In the genomic region with DNA sequence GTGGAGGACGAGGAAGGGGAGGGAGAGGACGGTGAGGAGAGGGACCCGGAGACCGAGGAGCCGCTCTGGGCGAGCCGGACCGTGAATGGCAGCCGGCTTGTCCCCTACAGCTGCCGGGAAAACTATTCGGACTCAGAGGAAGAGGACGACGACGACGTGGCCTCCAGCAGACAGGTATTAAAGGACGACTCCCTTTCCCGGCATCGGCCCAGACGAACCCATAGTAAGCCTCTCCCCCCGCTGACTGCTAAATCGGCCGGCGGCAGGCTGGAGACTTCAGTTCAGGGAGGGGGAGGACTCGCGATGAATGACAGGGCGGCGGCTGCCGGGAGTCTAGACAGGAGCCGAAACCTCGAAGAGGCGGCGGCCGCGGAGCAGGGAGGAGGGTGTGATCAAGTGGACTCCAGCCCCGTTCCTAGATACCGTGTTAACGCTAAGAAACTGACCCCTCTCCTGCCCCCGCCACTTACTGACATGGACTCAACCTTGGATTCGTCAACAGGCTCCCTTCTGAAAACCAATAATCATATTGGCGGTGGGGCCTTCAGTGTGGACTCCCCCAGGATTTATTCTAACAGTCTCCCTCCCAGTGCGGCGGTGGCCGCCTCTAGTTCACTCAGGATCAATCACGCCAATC, we compare ENCODE assay signal across 9 cellular contexts. TPM values are rescaled to one million over a fixed set of nuclear protein-coding genes. Genes with fewer than 3 reads are reported as not detected.
DNase-seq lines count a peak whose midpoint lies in the region; ATAC-seq and TF ChIP-seq lines count a peak whose summit lies in the region.
"Had no signal": no experiment of that assay in that cellular context is flagged by ENCODE, and none has a peak within 500 bp of the region (broad histone marks: within the 10 kb centered on the region; RNA-seq: fewer than 3 reads in every experiment).

No MANE protein-coding gene starts in this region.

- H3K4me1 ChIP-seq in PC-9 (replicated peaks; ENCODE audit: insufficient read depth) = peaks cover 45% of the 10 kb centered on the region
- peaks cover 23% of the 10 kb centered on the region for H3K4me1 ChIP-seq in foreskin keratinocyte
- H3K4me1 ChIP-seq in neuronal stem cell (ENCODE audit: control insufficient read depth in 2 of 2, insufficient read depth in 1 of 2, low read depth in 1 of 2, low read length in 2 of 2) = peaks cover 5 to 16% of the 10 kb centered on the region in 2 donors

- H3K79me1 ChIP-seq in neuronal stem cell (ENCODE audit: low read depth, low read length) = no peaks in the 10 kb centered on the region

- no CpG with 5 or more reads among the region's 44 CpGs for WGBS in neuronal stem cell (ENCODE audit: extremely low coverage in 2 of 2, insufficient read length in 2 of 2, insufficient replicate concordance in 1 of 2), 2 donors

- CTCF ChIA-PET in BJ (lab: Yijun Ruan, JAX) = interaction anchor here (0.6 kb wide), 1 partner anchor 65 kb away, joined by 3 read pairs; no protein-coding TSS in a partner anchor
- CTCF ChIA-PET in PC-9 (lab: Charles Lee) = no interaction called here

- peaks cover 43% of the 10 kb centered on the region for H4K20me1 ChIP-seq in PC-9 (ENCODE audit: insufficient read depth)

- DNase-seq in BJ (ENCODE audit: low read depth) (no peak), PC-9 (peak in 1 of 2 experiments; percentile 52), foreskin keratinocyte (peak; percentile 40 to 63), neuronal stem cell (ENCODE audit: low spot score) (peak; percentile 54), superior temporal gyrus (ENCODE audit: extremely low spot score) (peak; percentile 32)
- DNase-seq in activated T-helper 9 cell treated with anti-CD3 and anti-CD28 coated beads, Interleukin-2, amount 50 U/mL, for 16 hours (ENCODE audit: low read depth) = peak; percentile 45

- H3K23ac ChIP-seq in neuronal stem cell (ENCODE audit: low read depth, low read length, poor library complexity) = no peak overlapping the region

- no peak overlapping the region for H4K91ac ChIP-seq in neuronal stem cell (ENCODE audit: low read depth, low read length, poor library complexity)

- H3K18ac ChIP-seq in neuronal stem cell (ENCODE audit: low read length) = peak overlapping the region; percentile 94

- H3K9me3 ChIP-seq in PC-9 (ENCODE audit: insufficient read depth, low read depth) (no peaks in the 10 kb centered on the region), neuronal stem cell (replicated peaks in 1 of 2; ENCODE audit: control insufficient read depth in 2 of 2, insufficient read depth in 1 of 2, low read depth in 1 of 2, low read length in 2 of 2) (no peaks in the 10 kb centered on the region)

- peak overlapping the region; percentile 84 for H3K9ac ChIP-seq in neuronal stem cell (ENCODE audit: low read depth, low read length, poor library complexity)

- H3K79me2 ChIP-seq in PC-9 (ENCODE audit: low read depth) = peaks cover 58% of the 10 kb centered on the region

- intact Hi-C loops in PC-9 (cut with micrococcal nuclease; ENCODE audit: unreplicated experiment) = no loop called here

- H3F3A ChIP-seq in PC-9 (ENCODE audit: insufficient read depth, low read depth) = no peaks in the 10 kb centered on the region

- H2AFZ ChIP-seq in PC-9 = peak overlapping the region; percentile 99
- peak overlapping the region; percentile 96 for H2AFZ ChIP-seq in neuronal stem cell (ENCODE audit: low read length)

- H3K4me2 ChIP-seq in PC-9 (peak overlapping the region; percentile 96), neuronal stem cell (ENCODE audit: insufficient read depth, low read length, poor library complexity, severe bottlenecking) (peak overlapping the region; percentile 97)

- H3K27me3 ChIP-seq in BJ (ENCODE audit: control insufficient read depth, insufficient read depth, low read length) (no peaks in the 10 kb centered on the region), PC-9 (ENCODE audit: insufficient read depth, low read depth) (no peaks in the 10 kb centered on the region), foreskin keratinocyte (no peaks in the 10 kb centered on the region), neuronal stem cell (ENCODE audit: control insufficient read depth in 3 of 3, insufficient read depth in 3 of 3, low read depth in 1 of 3, low read length in 3 of 3) (peaks cover 0 to 8% (median 2%) of the 10 kb centered on the region in 3 experiments)

- no peak overlapping the region for H2BK12ac ChIP-seq in neuronal stem cell (ENCODE audit: low read length)

- H3K36me3 ChIP-seq in BJ (ENCODE audit: control insufficient read depth, insufficient read depth, low read length) (no peaks in the 10 kb centered on the region), PC-9 (ENCODE audit: low read depth) (0 out of 2 replicates have a peak, but pooled peaks cover 8% of the 10 kb centered on the region), neuronal stem cell (replicated peaks in 1 of 2; ENCODE audit: control insufficient read depth in 2 of 2, insufficient read depth in 2 of 2, low read length in 2 of 2) (peaks cover 0 to 45% of the 10 kb centered on the region in 2 donors)

- TF ChIP-seq POLR2A in GM19099 (IDR thresholded peaks at IDR 0.05; ENCODE audit: extremely low read depth, insufficient read length, low read depth) = peak; percentile 45

- H3K4me3 ChIP-seq in BJ (ENCODE audit: low read depth, low read length) = peak overlapping the region; percentile 73
- H3K4me3 ChIP-seq in PC-9 = peak overlapping the region; percentile 98
- H3K4me3 ChIP-seq in neuronal stem cell (ENCODE audit: low read length in 2 of 2) = peak overlapping the region; percentile 83 to 95

- H2BK120ac ChIP-seq in neuronal stem cell (ENCODE audit: low read depth, low read length) = no peak overlapping the region

- ATAC-seq in HG03378 (IDR thresholded peaks at IDR 0.05; ENCODE audit: unreplicated experiment) (peak; percentile 36), foreskin keratinocyte (peak; percentile 60)

- H2AK5ac ChIP-seq in neuronal stem cell (ENCODE audit: low read depth, low read length) = no peak overlapping the region

- H3K14ac ChIP-seq in neuronal stem cell (ENCODE audit: low read length) = peak overlapping the region; percentile 6

- H3K27ac ChIP-seq in PC-9 (no peak overlapping the region), foreskin keratinocyte (peak overlapping the region; percentile 90), neuronal stem cell (replicated peaks; ENCODE audit: low read length) (no peak overlapping the region)

- H3K4ac ChIP-seq in neuronal stem cell (ENCODE audit: low read length) = no peak overlapping the region

- TF ChIP-seq CTCF in BJ (IDR thresholded peaks at IDR 0.05; ENCODE audit: insufficient read depth, low read depth, low read length) (no peak), PC-9 (conservative IDR thresholded peaks at IDR 0.05) (no peak), foreskin keratinocyte (conservative IDR thresholded peaks at IDR 0.05) (no peak)

- POLR2A ChIA-PET in BJ (lab: Charles Lee) (interaction anchor here (0.6 kb wide), 1 partner anchor 88 kb away, joined by 5 read pairs; no protein-coding TSS in a partner anchor), PC-9 (lab: Charles Lee; ENCODE audit: unreplicated experiment) (interaction anchor here (0.6 kb wide), 1 partner anchor 47 kb away, joined by 4 read pairs; no protein-coding TSS in a partner anchor)

- BruUV-seq in PC-9 (replicated peaks; lab: Mats Ljungman, UMichigan) = TSS peak; percentile 28

- H2BK15ac ChIP-seq in neuronal stem cell (ENCODE audit: low read length) = peak overlapping the region; percentile 65

- no peak overlapping the region for H2BK5ac ChIP-seq in neuronal stem cell (ENCODE audit: low read length)

- no peak overlapping the region for H4K8ac ChIP-seq in neuronal stem cell (ENCODE audit: low read depth, low read length)

- H3K9me2 ChIP-seq in PC-9 (ENCODE audit: insufficient read depth) = no peaks in the 10 kb centered on the region

RNA-seq across cellular contexts. Expression of a gene that starts 1.0 kb away (rescaled TPM):
- 4.7 and 8.7 TPM in 2 replicates for polyA plus RNA-seq in BJ (2011; rRNA removed)
- polyA minus RNA-seq in BJ (2011; rRNA and poly(A)+ RNA removed) = 8.6 and 9.0 TPM in 2 replicates
- 17.8 and 24.4 TPM in 2 replicates for total RNA-seq in PC-9 (2021)
- 22.8 and 23.6 TPM in 2 replicates for total RNA-seq in foreskin keratinocyte
- polyA plus RNA-seq in foreskin keratinocyte = 4.2 and 4.7 TPM in 2 replicates
- polyA plus RNA-seq in neuronal stem cell (2013, experiment 1 of 2) = 3.5 TPM
- 3.6 TPM for polyA plus RNA-seq in neuronal stem cell (2013, experiment 2 of 2)

RNA-seq across cellular contexts. Expression of a gene that starts 49.3 kb away (rescaled TPM):
- polyA plus RNA-seq in BJ (2011; rRNA removed) (not detected in 2 replicates), foreskin keratinocyte (not detected in 2 replicates)
- polyA minus RNA-seq in BJ (2011; rRNA and poly(A)+ RNA removed) = not detected in 2 replicates
- total RNA-seq in PC-9 (2021) (not detected in 2 replicates), foreskin keratinocyte (not detected in 2 replicates)
- polyA plus RNA-seq in neuronal stem cell (2013, experiment 1 of 2) = 0.10 TPM
- polyA plus RNA-seq in neuronal stem cell (2013, experiment 2 of 2) = 0.12 TPM
- total RNA-seq: T-helper 2 cell treated with Interferon-gamma antibody and Interleukin-4, amounts not matched to agents 100 ng/mL and 5 ng/mL, for 36 hours had no signal
